Comparison of ENCODE assay signal across 22 cellular contexts in genomic region chr21:33110340-33110715, GRCh38. TPM values are rescaled to one million over a fixed set of nuclear protein-coding genes. Genes with fewer than 3 reads are reported as not detected.
"Had no signal": no experiment of that assay in that cellular context is flagged by ENCODE, and none has a peak within 500 bp of the region (broad histone marks: within the 10 kb centered on the region; RNA-seq: fewer than 3 reads in every experiment).

No MANE protein-coding gene starts in this region.

- H3K27ac Mint-ChIP-seq: activated CD4-positive, alpha-beta T cell treated with anti-CD3 and anti-CD28 coated beads for 36 hours; activated CD8-positive, alpha-beta memory T cell treated with anti-CD3 and anti-CD28 coated beads, Interleukin-2, amount 10 ng/mL, durations not matched to agents 7 days and 5 days; activated CD8-positive, alpha-beta T cell treated with anti-CD3 and anti-CD28 coated beads, Interleukin-2, amount 10 ng/mL, durations not matched to agents 7 days and 5 days; activated naive CD4-positive, alpha-beta T cell treated with anti-CD3 and anti-CD28 coated beads, Interleukin-2, amount 50 U/mL, for 24 hours; activated T-helper 2 cell treated with anti-CD3 and anti-CD28 coated beads, Interferon-gamma antibody, Interleukin-2, Interleukin-4, amounts not matched to agents 10 μg/mL and 5 μg/mL and 100 μg/mL, durations not matched to agents 14 hours and 24 hours and 36 hours; naive thymus-derived CD8-positive, alpha-beta T cell; type B pancreatic cell had no signal

- H3K36me3 Mint-ChIP-seq: activated CD8-positive, alpha-beta memory T cell treated with anti-CD3 and anti-CD28 coated beads, Interleukin-2, amount 10 ng/mL, durations not matched to agents 7 days and 5 days; activated naive CD4-positive, alpha-beta T cell treated with anti-CD3 and anti-CD28 coated beads, Interleukin-2, amount 50 U/mL, for 24 hours; brain; naive thymus-derived CD8-positive, alpha-beta T cell; type B pancreatic cell had no signal

- H3K27ac ChIP-seq: adrenal gland, ascending aorta, cardiac muscle cell, skin epidermis, thoracic aorta, uterus had no signal

- H3K4me3 ChIP-seq: adrenal gland, ascending aorta, cardiac muscle cell, uterus had no signal

- H3K9me3 ChIP-seq: adrenal gland, ascending aorta, thoracic aorta, uterus had no signal

- ATAC-seq: activated CD8-positive, alpha-beta T cell treated with anti-CD3 and anti-CD28 coated beads, Interleukin-2, amount 10 ng/mL, durations not matched to agents 7 days and 5 days; esophagus mucosa had no signal

- H3K4me1 ChIP-seq: adrenal gland, ascending aorta had no signal

- H3K36me3 ChIP-seq: adrenal gland, ascending aorta, cardiac muscle cell, thoracic aorta, uterus had no signal

- DNase-seq: activated CD4-positive, CD25-positive, alpha-beta regulatory T cell; activated CD8-positive, alpha-beta memory T cell treated with anti-CD3 and anti-CD28 coated beads, Interleukin-2, amount 10 ng/mL, durations not matched to agents 7 days and 5 days; activated CD8-positive, alpha-beta T cell treated with anti-CD3 and anti-CD28 coated beads, Interleukin-2, amount 10 ng/mL, durations not matched to agents 7 days and 5 days; adrenal gland; foreskin fibroblast; hippocampal formation; midbrain; uterus had no signal

- H3K4me3 Mint-ChIP-seq: activated CD8-positive, alpha-beta memory T cell treated with anti-CD3 and anti-CD28 coated beads, Interleukin-2, amount 10 ng/mL, durations not matched to agents 7 days and 5 days; activated CD8-positive, alpha-beta T cell treated with anti-CD3 and anti-CD28 coated beads, Interleukin-2, amount 10 ng/mL, durations not matched to agents 7 days and 5 days had no signal

- H3K9me3 Mint-ChIP-seq: activated naive CD4-positive, alpha-beta T cell treated with anti-CD3 and anti-CD28 coated beads, Interleukin-2, amount 50 U/mL, for 24 hours; activated T-helper 2 cell treated with anti-CD3 and anti-CD28 coated beads, Interferon-gamma antibody, Interleukin-2, Interleukin-4, amounts not matched to agents 10 μg/mL and 5 μg/mL and 100 μg/mL, durations not matched to agents 14 hours and 24 hours and 36 hours; naive thymus-derived CD8-positive, alpha-beta T cell; type B pancreatic cell had no signal

RNA-seq across cellular contexts. Expression of gene OLIG1, which starts 40.4 kb away (rescaled TPM):
- total RNA-seq: activated CD4-positive, alpha-beta T cell treated with anti-CD3 and anti-CD28 coated beads for 36 hours; activated CD8-positive, alpha-beta memory T cell treated with anti-CD3 and anti-CD28 coated beads, Interleukin-2, amount 10 ng/mL, durations not matched to agents 7 days and 5 days; activated CD8-positive, alpha-beta T cell treated with anti-CD3 and anti-CD28 coated beads, Interleukin-2, amount 10 ng/mL, durations not matched to agents 7 days and 5 days; ascending aorta; cardiac muscle cell; esophagus mucosa; kidney epithelial cell; naive thymus-derived CD8-positive, alpha-beta T cell; omental fat pad; T-helper 2 cell treated with Interferon-gamma antibody and Interleukin-4, amounts not matched to agents 100 ng/mL and 5 ng/mL, for 36 hours; thoracic aorta; uterus had no signal
- polyA plus RNA-seq: naive thymus-derived CD8-positive, alpha-beta T cell had no signal
